ENCODE assay signal across 8 cellular contexts in the genomic region with DNA sequence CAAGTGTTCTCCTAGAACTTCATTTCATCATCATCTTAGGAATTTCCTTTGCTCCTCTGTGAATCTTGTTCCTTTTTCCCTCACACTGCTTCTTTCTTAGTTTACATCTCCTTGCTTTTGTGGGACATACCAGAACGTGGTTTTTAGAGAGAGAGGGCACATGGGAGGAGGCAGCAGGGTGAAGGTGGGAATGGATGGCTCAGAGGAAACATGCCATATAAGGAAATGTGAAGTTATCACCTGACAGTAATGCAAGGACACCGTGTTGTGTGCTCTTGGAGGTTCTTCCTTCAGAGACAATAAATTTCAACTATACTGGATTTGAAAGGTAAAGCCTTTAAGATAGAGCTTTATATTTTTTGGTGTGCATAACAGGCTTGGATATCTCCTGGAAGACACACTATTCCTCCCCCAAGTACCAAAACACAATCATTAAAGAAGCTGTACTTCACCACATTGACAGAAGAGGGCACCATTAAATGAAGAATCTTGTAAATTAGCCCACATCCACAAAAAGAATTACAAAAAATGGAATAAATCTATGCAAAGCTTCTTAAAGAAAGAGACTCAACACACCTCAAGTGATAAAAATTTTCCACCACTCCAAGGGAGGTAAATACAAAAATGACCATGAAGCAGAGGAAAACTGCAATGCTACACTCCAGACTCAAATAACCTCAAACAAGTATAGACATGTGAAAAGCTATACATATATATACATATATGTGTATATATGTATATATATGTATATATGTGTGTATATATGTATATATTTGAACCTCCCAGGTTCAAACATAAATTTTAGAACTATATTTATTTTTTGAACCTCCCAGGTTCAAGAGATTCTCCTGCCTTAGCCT. TPM values are rescaled to one million over a fixed set of nuclear protein-coding genes. Genes with fewer than 3 reads are reported as not detected.
A peak's percentile ranks its signal among the peaks of the same experiment; 100 is the strongest.
DNase-seq lines count a peak whose midpoint lies in the region; ATAC-seq and TF ChIP-seq lines count a peak whose summit lies in the region.

No MANE protein-coding gene starts in this region.

- H3K79me2 ChIP-seq in neural cell (replicated peaks; ENCODE audit: insufficient read depth, low read length), result no peaks in the 10 kb centered on the region

- no peak overlapping the region for H3K4me3 ChIP-seq in heart left ventricle
- no peak overlapping the region for H3K4me3 ChIP-seq in coronary artery
- no peak overlapping the region for H3K4me3 ChIP-seq in neural cell (ENCODE audit: low read length)

- no peaks in the 10 kb centered on the region for H4K20me1 ChIP-seq in neural cell (ENCODE audit: insufficient read depth)

- H3K27me3 ChIP-seq in heart left ventricle (no peaks in the 10 kb centered on the region), neural cell (ENCODE audit: insufficient read depth, low read depth, low read length) (no peaks in the 10 kb centered on the region)

- no peak for TF ChIP-seq EP300 in neural cell (conservative IDR thresholded peaks at IDR 0.05; ENCODE audit: poor library complexity, severe bottlenecking)

- H3K9me3 ChIP-seq in heart left ventricle (no peaks in the 10 kb centered on the region), neural cell (ENCODE audit: low read length) (no peaks in the 10 kb centered on the region)

- ATAC-seq in heart left ventricle (no peak), Right ventricle myocardium inferior (no peak), GM21381 (IDR thresholded peaks at IDR 0.05; ENCODE audit: unreplicated experiment) (no peak)

- TF ChIP-seq POLR2A in heart left ventricle (IDR thresholded peaks at IDR 0.05), result no peak

- no peaks in the 10 kb centered on the region for H3K9me2 ChIP-seq in neural cell (ENCODE audit: insufficient read depth, low read length)

- no peak overlapping the region for H3K9ac ChIP-seq in neural cell (ENCODE audit: low read length)

- peaks cover 0 to 4% (median 0%) of the 10 kb centered on the region in 12 donors for H3K4me1 ChIP-seq in heart left ventricle

- 44 to 48% (median 45%) methylated on average over 2 of the region's 2 CpGs for WGBS in heart left ventricle, 4 donors

- no peak overlapping the region for H3K4me2 ChIP-seq in neural cell (ENCODE audit: low read length)

- TF ChIP-seq CTCF in heart left ventricle (IDR thresholded peaks at IDR 0.05) (peak; percentile 37 to 70 (median 60)), coronary artery (IDR thresholded peaks at IDR 0.05) (peak; percentile 36), neural cell (IDR thresholded peaks at IDR 0.05; ENCODE audit: poor library complexity, severe bottlenecking) (peak; percentile 50)

- H2AFZ ChIP-seq in neural cell (ENCODE audit: low read depth, low read length), result no peak overlapping the region

- H3K36me3 ChIP-seq in heart left ventricle, result no peaks in the 10 kb centered on the region
- H3K36me3 ChIP-seq in neural cell (ENCODE audit: insufficient read depth, low read length), result no peaks in the 10 kb centered on the region

- H3F3A ChIP-seq in neural cell (ENCODE audit: insufficient read depth, low read length, poor library complexity, severe bottlenecking), result no peaks in the 10 kb centered on the region

- TF ChIP-seq RAD21 in neural cell (conservative IDR thresholded peaks at IDR 0.05), result peak; percentile 31

- DNase-seq in heart left ventricle (no peak), Right ventricle myocardium inferior (ENCODE audit: missing footprints) (no peak), NCI-H2227 treated with DMSO at 0.1 percent for 48 hours (lab: John Stamatoyannopoulos, UW) (peak; percentile 1), coronary artery (ENCODE audit: low spot score) (no peak), NCI-H774 (lab: John Stamatoyannopoulos, UW) (no peak)
- DNase-seq in NK-92 treated with Interleukin-12 subunit alpha and Interleukin-12 subunit beta, amount 100 ng/mL, for 24 hours (lab: John Stamatoyannopoulos, UW), result no peak

- no peak overlapping the region for H3K27ac ChIP-seq in heart left ventricle
- no peak overlapping the region for H3K27ac ChIP-seq in coronary artery
- no peak overlapping the region for H3K27ac ChIP-seq in neural cell (ENCODE audit: low read length)

- intact Hi-C loops in heart left ventricle (cut with DNase I) (loop anchor here in 7 of 10 donors (1.0 to 10.0 kb wide), 5 partner anchors 49 to 54 kb away; no protein-coding TSS in a partner anchor), Right ventricle myocardium inferior (cut with DNase I) (loop anchor here (10.0 kb wide), 1 partner anchor 562 kb away; a partner anchor contains a TSS)

TF ChIP-seq in neural cell, 6 proteins besides CTCF, POLR2A, EP300 and RAD21:
- TF ChIP-seq TAF1 (IDR thresholded peaks at IDR 0.05; ENCODE audit: low read depth) (no peak), EZH2 (IDR thresholded peaks at IDR 0.05; ENCODE audit: borderline replicate concordance, insufficient read depth, low read length, poor library complexity, severe bottlenecking) (no peak), SMC3 (conservative IDR thresholded peaks at IDR 0.05; ENCODE audit: poor library complexity) (peak; percentile 34), MXI1 (conservative IDR thresholded peaks at IDR 0.05; ENCODE audit: poor library complexity, severe bottlenecking) (no peak), POLR2AphosphoS5 (IDR thresholded peaks at IDR 0.05) (no peak)
- TF ChIP-seq, protein P1, sequence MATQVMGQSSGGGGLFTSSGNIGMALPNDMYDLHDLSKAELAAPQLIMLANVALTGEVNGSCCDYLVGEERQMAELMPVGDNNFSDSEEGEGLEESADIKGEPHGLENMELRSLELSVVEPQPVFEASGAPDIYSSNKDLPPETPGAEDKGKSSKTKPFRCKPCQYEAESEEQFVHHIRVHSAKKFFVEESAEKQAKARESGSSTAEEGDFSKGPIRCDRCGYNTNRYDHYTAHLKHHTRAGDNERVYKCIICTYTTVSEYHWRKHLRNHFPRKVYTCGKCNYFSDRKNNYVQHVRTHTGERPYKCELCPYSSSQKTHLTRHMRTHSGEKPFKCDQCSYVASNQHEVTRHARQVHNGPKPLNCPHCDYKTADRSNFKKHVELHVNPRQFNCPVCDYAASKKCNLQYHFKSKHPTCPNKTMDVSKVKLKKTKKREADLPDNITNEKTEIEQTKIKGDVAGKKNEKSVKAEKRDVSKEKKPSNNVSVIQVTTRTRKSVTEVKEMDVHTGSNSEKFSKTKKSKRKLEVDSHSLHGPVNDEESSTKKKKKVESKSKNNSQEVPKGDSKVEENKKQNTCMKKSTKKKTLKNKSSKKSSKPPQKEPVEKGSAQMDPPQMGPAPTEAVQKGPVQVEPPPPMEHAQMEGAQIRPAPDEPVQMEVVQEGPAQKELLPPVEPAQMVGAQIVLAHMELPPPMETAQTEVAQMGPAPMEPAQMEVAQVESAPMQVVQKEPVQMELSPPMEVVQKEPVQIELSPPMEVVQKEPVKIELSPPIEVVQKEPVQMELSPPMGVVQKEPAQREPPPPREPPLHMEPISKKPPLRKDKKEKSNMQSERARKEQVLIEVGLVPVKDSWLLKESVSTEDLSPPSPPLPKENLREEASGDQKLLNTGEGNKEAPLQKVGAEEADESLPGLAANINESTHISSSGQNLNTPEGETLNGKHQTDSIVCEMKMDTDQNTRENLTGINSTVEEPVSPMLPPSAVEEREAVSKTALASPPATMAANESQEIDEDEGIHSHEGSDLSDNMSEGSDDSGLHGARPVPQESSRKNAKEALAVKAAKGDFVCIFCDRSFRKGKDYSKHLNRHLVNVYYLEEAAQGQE (IDR thresholded peaks at IDR 0.05; ENCODE audit: borderline replicate concordance), result no peak

RNA-seq across cellular contexts. Expression of a gene that starts 26.1 kb away (rescaled TPM):
- total RNA-seq in heart left ventricle, result 1 to 10 TPM; 3.2 to 6.5 (median 4.6) TPM
- 10 to 100 TPM in 1 of 2 donors, 1 to 10 TPM in 1; 1.9 to 16.3 TPM for polyA plus RNA-seq in heart left ventricle
- 5.9 TPM for total RNA-seq in Right ventricle myocardium inferior
- polyA plus RNA-seq in neural cell, result 9.8 and 19.9 TPM in 2 replicates
- polyA minus RNA-seq in neural cell, result 3.9 and 6.3 TPM in 2 replicates
